ENCODE assay signal across 8 cellular contexts in the genomic region with DNA sequence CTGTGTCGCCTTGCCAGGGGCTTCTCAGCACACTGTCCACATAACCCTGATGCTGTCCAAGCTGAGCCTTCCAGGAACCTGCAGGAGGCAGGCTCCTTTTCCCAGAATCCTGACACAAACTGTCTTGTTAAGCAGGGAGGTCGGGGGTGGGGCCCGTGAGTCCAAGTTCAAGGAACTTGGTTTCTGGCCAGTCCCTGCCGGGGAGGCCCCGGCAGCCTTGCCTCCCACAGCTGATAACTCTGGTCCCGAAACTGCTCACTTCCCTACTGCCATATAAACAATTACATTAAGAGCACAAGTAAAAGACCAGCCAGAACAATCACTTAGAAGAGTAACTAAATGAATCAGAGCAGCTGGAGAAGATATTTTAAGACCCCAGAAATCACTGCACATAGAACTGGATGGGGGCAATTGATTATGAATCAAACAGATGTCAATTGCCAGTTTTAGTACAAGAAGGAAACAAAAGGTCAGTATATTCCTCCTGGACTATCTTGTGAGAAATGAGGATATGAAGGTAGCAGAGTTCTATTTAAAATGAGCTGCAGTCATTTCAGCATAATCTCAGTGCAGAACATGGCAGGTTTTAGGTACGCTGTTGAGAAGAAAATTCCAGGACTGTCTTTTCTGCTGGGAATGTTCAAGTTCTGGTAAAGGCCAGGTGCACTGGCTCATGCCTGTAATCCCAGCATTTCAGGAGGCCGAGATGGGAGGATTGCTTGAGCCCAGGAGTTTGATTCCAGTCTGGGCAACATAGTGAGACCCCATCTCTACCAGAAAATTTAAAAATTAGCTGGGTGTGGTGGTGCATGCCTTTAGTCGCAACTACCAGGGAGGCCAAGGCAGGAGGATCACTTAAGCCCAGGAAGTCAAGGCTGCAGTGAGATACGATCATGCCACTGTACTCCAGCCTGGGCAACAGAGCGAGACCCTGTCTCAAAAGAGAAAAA.
DNase-seq lines count a peak whose midpoint lies in the region; ATAC-seq and TF ChIP-seq lines count a peak whose summit lies in the region.

No MANE protein-coding gene starts in this region.

- H3K27ac ChIP-seq in SK-N-SH (ENCODE audit: low read depth in 2 of 2, low read length in 1 of 2) (peak overlapping the region in 1 of 2 experiments; percentile 16; a peak in 1 of 4 replicates), left lung (peak overlapping the region in 1 of 2 donors; percentile 28)

- POLR2A ChIA-PET in SK-N-SH (lab: Yijun Ruan, JAX): no interaction called here

- H3K27me3 ChIP-seq in SK-N-SH (ENCODE audit: insufficient read depth) (no peaks in the 10 kb centered on the region), left lung (no peaks in the 10 kb centered on the region)

- no peaks in the 10 kb centered on the region for H4K20me1 ChIP-seq in SK-N-SH (ENCODE audit: insufficient read depth)

- H3K79me2 ChIP-seq in SK-N-SH (ENCODE audit: insufficient read depth): no peaks in the 10 kb centered on the region

- ATAC-seq in SK-N-SH treated with all-trans-retinoic acid at 6 μM for 48 hours (peak; percentile 69), HG02943 (IDR thresholded peaks at IDR 0.05; ENCODE audit: low read depth, unreplicated experiment) (peak; percentile 79), left lung (peak; percentile 71)
- no peak for ATAC-seq in activated naive CD8-positive, alpha-beta T cell treated with anti-CD3 and anti-CD28 coated beads, Interleukin-2, amount 50 U/mL, for 24 hours

- peaks cover 0 to 17% of the 10 kb centered on the region in 2 experiments; a peak in 1 of 4 replicates for H3K4me1 ChIP-seq in SK-N-SH (ENCODE audit: control insufficient read depth in 1 of 2, insufficient read depth in 2 of 2, low read depth in 1 of 2, low read length in 1 of 2)
- H3K4me1 ChIP-seq in left lung: peaks cover 0 to 43% of the 10 kb centered on the region in 2 donors

- CTCF ChIA-PET in SK-N-SH (lab: Yijun Ruan, JAX): interaction anchor here (0.7 to 1.0 kb wide), 2 partner anchors 40 to 71 kb away, joined by 3 to 5 read pairs; no protein-coding TSS in a partner anchor

- no peak for TF ChIP-seq EP300 in SK-N-SH (IDR thresholded peaks at IDR 0.05; ENCODE audit: borderline replicate concordance in 1 of 2, low read depth in 1 of 2, low read length in 1 of 2)

- DNase-seq in SK-N-SH (no peak), left lung (peak in 1 of 2 donors; percentile 40), chondrocyte (ENCODE audit: low spot score) (no peak), NCI-H510A (lab: John Stamatoyannopoulos, UW) (no peak)
- no peak for DNase-seq in activated naive CD8-positive, alpha-beta T cell treated with anti-CD3 and anti-CD28 coated beads, Interleukin-2, amount 50 U/mL, for 24 hours
- DNase-seq in activated CD8-positive, alpha-beta memory T cell treated with anti-CD3 and anti-CD28 coated beads for 24 hours: no peak

- WGBS in SK-N-SH (ENCODE audit: low lambda C conversion rate): 78% methylated on average over 11 of the region's 11 CpGs

- no peaks in the 10 kb centered on the region for H3K27me3 Mint-ChIP-seq in activated naive CD8-positive, alpha-beta T cell treated with anti-CD3 and anti-CD28 coated beads, Interleukin-2, amount 50 U/mL, for 24 hours
- no peaks in the 10 kb centered on the region for H3K27me3 Mint-ChIP-seq in chondrocyte (ENCODE audit: low read depth)

- H3K36me3 ChIP-seq in SK-N-SH (replicated peaks in 1 of 2; ENCODE audit: control insufficient read depth in 1 of 2, insufficient read depth in 2 of 2, low read length in 1 of 2) (no peaks in the 10 kb centered on the region), left lung (no peaks in the 10 kb centered on the region)

- H3K36me3 Mint-ChIP-seq in activated naive CD8-positive, alpha-beta T cell treated with anti-CD3 and anti-CD28 coated beads, Interleukin-2, amount 50 U/mL, for 24 hours (ENCODE audit: low read depth): peaks cover 7% of the 10 kb centered on the region
- no peaks in the 10 kb centered on the region for H3K36me3 Mint-ChIP-seq in chondrocyte (ENCODE audit: low read depth)

- TF ChIP-seq CTCF in SK-N-SH (IDR thresholded peaks at IDR 0.05) (no peak), left lung (IDR thresholded peaks at IDR 0.05) (no peak), chondrocyte (IDR thresholded peaks at IDR 0.05) (no peak)

- peak overlapping the region; percentile 36 for H3K27ac Mint-ChIP-seq in activated naive CD8-positive, alpha-beta T cell treated with anti-CD3 and anti-CD28 coated beads, Interleukin-2, amount 50 U/mL, for 24 hours
- no peak overlapping the region for H3K27ac Mint-ChIP-seq in chondrocyte (ENCODE audit: unreplicated experiment)

- no peaks in the 10 kb centered on the region for H3K9me3 ChIP-seq in SK-N-SH
- no peaks in the 10 kb centered on the region for H3K9me3 ChIP-seq in left lung

- no peaks in the 10 kb centered on the region for H3F3A ChIP-seq in SK-N-SH (replicated peaks; ENCODE audit: insufficient read depth)

- H3K4me3 Mint-ChIP-seq in activated naive CD8-positive, alpha-beta T cell treated with anti-CD3 and anti-CD28 coated beads, Interleukin-2, amount 50 U/mL, for 24 hours: no peak overlapping the region
- no peak overlapping the region for H3K4me3 Mint-ChIP-seq in chondrocyte (ENCODE audit: unreplicated experiment)

- no peak overlapping the region for H3K4me2 ChIP-seq in SK-N-SH

- no peak overlapping the region for H2AFZ ChIP-seq in SK-N-SH (ENCODE audit: low read depth)

- peaks cover 30% of the 10 kb centered on the region for H3K4me1 Mint-ChIP-seq in activated naive CD8-positive, alpha-beta T cell treated with anti-CD3 and anti-CD28 coated beads, Interleukin-2, amount 50 U/mL, for 24 hours
- H3K4me1 Mint-ChIP-seq in chondrocyte (ENCODE audit: low read depth): peaks cover 5% of the 10 kb centered on the region

- no peak overlapping the region for H3K9ac ChIP-seq in SK-N-SH

- H3K9me2 ChIP-seq in SK-N-SH: no peaks in the 10 kb centered on the region

- intact Hi-C loops in left lung (cut with DNase I): no loop called here

- TF ChIP-seq RAD21 in SK-N-SH (IDR thresholded peaks at IDR 0.05; ENCODE audit: low read length): no peak

- H3K9me3 Mint-ChIP-seq in activated naive CD8-positive, alpha-beta T cell treated with anti-CD3 and anti-CD28 coated beads, Interleukin-2, amount 50 U/mL, for 24 hours: no peaks in the 10 kb centered on the region
- H3K9me3 Mint-ChIP-seq in chondrocyte (ENCODE audit: low read depth): no peaks in the 10 kb centered on the region

- H3K4me3 ChIP-seq in SK-N-SH (ENCODE audit: low read depth in 2 of 2, low read length in 1 of 2) (no peak overlapping the region), left lung (no peak overlapping the region)

TF ChIP-seq in SK-N-SH treated with all-trans-retinoic acid at 6 μM for 48 hours, 23 proteins besides CTCF, POLR2A, EP300 and RAD21 (continues in another document):
- TF ChIP-seq, protein P1, sequence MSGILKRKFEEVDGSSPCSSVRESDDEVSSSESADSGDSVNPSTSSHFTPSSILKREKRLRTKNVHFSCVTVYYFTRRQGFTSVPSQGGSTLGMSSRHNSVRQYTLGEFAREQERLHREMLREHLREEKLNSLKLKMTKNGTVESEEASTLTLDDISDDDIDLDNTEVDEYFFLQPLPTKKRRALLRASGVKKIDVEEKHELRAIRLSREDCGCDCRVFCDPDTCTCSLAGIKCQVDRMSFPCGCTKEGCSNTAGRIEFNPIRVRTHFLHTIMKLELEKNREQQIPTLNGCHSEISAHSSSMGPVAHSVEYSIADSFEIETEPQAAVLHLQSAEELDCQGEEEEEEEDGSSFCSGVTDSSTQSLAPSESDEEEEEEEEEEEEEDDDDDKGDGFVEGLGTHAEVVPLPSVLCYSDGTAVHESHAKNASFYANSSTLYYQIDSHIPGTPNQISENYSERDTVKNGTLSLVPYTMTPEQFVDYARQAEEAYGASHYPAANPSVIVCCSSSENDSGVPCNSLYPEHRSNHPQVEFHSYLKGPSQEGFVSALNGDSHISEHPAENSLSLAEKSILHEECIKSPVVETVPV (CRISPR knock-in tag; IDR thresholded peaks at IDR 0.05): no peak
- TF ChIP-seq ISL1 (CRISPR knock-in tag; IDR thresholded peaks at IDR 0.05) (no peak), GLIS3 (CRISPR knock-in tag; IDR thresholded peaks at IDR 0.05) (no peak), BACH2 (CRISPR knock-in tag; IDR thresholded peaks at IDR 0.05; ENCODE audit: borderline replicate concordance) (no peak)

TF ChIP-seq in SK-N-SH, 30 proteins besides CTCF, POLR2A, EP300 and RAD21:
- TF ChIP-seq TEAD4 (IDR thresholded peaks at IDR 0.05; ENCODE audit: borderline replicate concordance, insufficient read depth) (no peak), TCF12 (IDR thresholded peaks at IDR 0.05) (no peak), FOXJ3 (CRISPR knock-in tag; IDR thresholded peaks at IDR 0.05) (no peak), GATA2 (CRISPR knock-in tag; IDR thresholded peaks at IDR 0.05) (no peak), JUND (IDR thresholded peaks at IDR 0.05) (no peak), MEF2A (IDR thresholded peaks at IDR 0.05; ENCODE audit: borderline replicate concordance, low read depth) (no peak)
- TF ChIP-seq, protein P2, sequence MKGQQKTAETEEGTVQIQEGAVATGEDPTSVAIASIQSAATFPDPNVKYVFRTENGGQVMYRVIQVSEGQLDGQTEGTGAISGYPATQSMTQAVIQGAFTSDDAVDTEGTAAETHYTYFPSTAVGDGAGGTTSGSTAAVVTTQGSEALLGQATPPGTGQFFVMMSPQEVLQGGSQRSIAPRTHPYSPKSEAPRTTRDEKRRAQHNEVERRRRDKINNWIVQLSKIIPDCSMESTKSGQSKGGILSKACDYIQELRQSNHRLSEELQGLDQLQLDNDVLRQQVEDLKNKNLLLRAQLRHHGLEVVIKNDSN (IDR thresholded peaks at IDR 0.05; ENCODE audit: borderline replicate concordance, low read depth): no peak
TF ChIP-seq in SK-N-SH: peak in this region for 0.
